12 cellular contexts compared by ENCODE assay signal in genomic region chr11:126112547-126112946, GRCh38. TPM values are rescaled to one million over a fixed set of nuclear protein-coding genes. Genes with fewer than 3 reads are reported as not detected.
DNase-seq lines count a peak whose midpoint lies in the region; ATAC-seq and TF ChIP-seq lines count a peak whose summit lies in the region.
"Had no signal": no experiment of that assay in that cellular context is flagged by ENCODE, and none has a peak within 500 bp of the region (broad histone marks: within the 10 kb centered on the region; RNA-seq: fewer than 3 reads in every experiment).

No MANE protein-coding gene starts in this region.

- no peak overlapping the region for H3K4ac ChIP-seq in mesendoderm (ENCODE audit: low read depth, low read length)

- H4K8ac ChIP-seq in mesendoderm (ENCODE audit: low read depth, low read length), result no peak overlapping the region

- H2BK5ac ChIP-seq in mesendoderm (ENCODE audit: low read length), result no peak overlapping the region

- no peak overlapping the region for H2AK5ac ChIP-seq in mesendoderm (ENCODE audit: low read length)

- H4K5ac ChIP-seq in mesendoderm (ENCODE audit: low read length), result no peak overlapping the region

- H3K56ac ChIP-seq in mesendoderm (ENCODE audit: low read length), result no peak overlapping the region

- H3K79me2 ChIP-seq in mesendoderm (ENCODE audit: control insufficient read depth, insufficient read depth, low read length), result no peaks in the 10 kb centered on the region

- no peak overlapping the region for H3K4me2 ChIP-seq in mesendoderm (ENCODE audit: low read length)

- no peak overlapping the region for H3K27ac ChIP-seq in mesendoderm (ENCODE audit: low read depth, low read length)
- peak overlapping the region; percentile 54 to 73 for H3K27ac ChIP-seq in thoracic aorta

- H3K9me3 ChIP-seq in thoracic aorta, result no peaks in the 10 kb centered on the region
- H3K9me3 ChIP-seq: A549, uterus had no signal

- H3K79me1 ChIP-seq in mesendoderm (ENCODE audit: low read length), result no peaks in the 10 kb centered on the region

- H3K36me3 ChIP-seq in mesendoderm (ENCODE audit: control insufficient read depth, insufficient read depth, low read length), result no peaks in the 10 kb centered on the region
- H3K36me3 ChIP-seq in thoracic aorta, result no peaks in the 10 kb centered on the region
- H3K36me3 ChIP-seq: uterus had no signal

- H3K23ac ChIP-seq in mesendoderm (ENCODE audit: low read length), result no peak overlapping the region

- DNase-seq in NCI-H2227 (lab: John Stamatoyannopoulos, UW; ENCODE audit: unreplicated experiment), result peak; percentile 28
- no peak for DNase-seq in NCI-H2227 treated with DMSO at 0.1 percent for 48 hours (lab: John Stamatoyannopoulos, UW)
- peak; percentile 59 for DNase-seq in cerebellar cortex (ENCODE audit: low spot score)
- DNase-seq in mesendoderm, result peak; percentile 83
- DNase-seq in thoracic aorta (ENCODE audit: low spot score), result no peak
- DNase-seq in Ammon's horn (ENCODE audit: low spot score), result no peak
- DNase-seq: NCI-H1436 treated with DMSO at 0.1 percent for 48 hours, small intestine had no signal

- H3K4me3 ChIP-seq in mesendoderm (ENCODE audit: low read length) (no peak overlapping the region), thoracic aorta (no peak overlapping the region)
- H3K4me3 ChIP-seq: A549, uterus had no signal

- ATAC-seq in thoracic aorta (ENCODE audit: insufficient number of reproducible peaks, low FRiP score, low read depth) (no peak), GM19455 (IDR thresholded peaks at IDR 0.05; ENCODE audit: unreplicated experiment) (no peak), GM21360 (IDR thresholded peaks at IDR 0.05; ENCODE audit: unreplicated experiment) (no peak)
- ATAC-seq: A549 had no signal

- H2BK15ac ChIP-seq in mesendoderm (replicated peaks; ENCODE audit: low read depth), result no peak overlapping the region

- H3K4me1 ChIP-seq in mesendoderm (ENCODE audit: control insufficient read depth, low read depth, low read length) (peaks cover 2% of the 10 kb centered on the region), thoracic aorta (ENCODE audit: control insufficient read depth in 1 of 2, low read depth in 2 of 2) (peaks cover 47 to 79% of the 10 kb centered on the region in 2 donors)

- H3K27me3 ChIP-seq in mesendoderm (ENCODE audit: insufficient read depth, low read length, poor library complexity) (no peaks in the 10 kb centered on the region), thoracic aorta (replicated peaks; ENCODE audit: insufficient read depth) (no peaks in the 10 kb centered on the region)
- H3K27me3 ChIP-seq: uterus had no signal

- H3K9ac ChIP-seq in mesendoderm (ENCODE audit: low read length), result no peak overlapping the region

- H3K18ac ChIP-seq in mesendoderm (ENCODE audit: low read length), result no peak overlapping the region

- H2BK120ac ChIP-seq in mesendoderm (ENCODE audit: low read depth, low read length), result no peak overlapping the region

- no CpG with 5 or more reads among the region's 14 CpGs for WGBS in mesendoderm (ENCODE audit: extremely low coverage, insufficient coverage, low lambda C conversion rate)

- no peak for TF ChIP-seq CTCF in thoracic aorta (IDR thresholded peaks at IDR 0.05)

RNA-seq across cellular contexts. Expression of gene CDON, which starts 49.9 kb away (rescaled TPM):
- 6.7 TPM for polyA plus RNA-seq in mesendoderm (2013, experiment 1 of 2)
- polyA plus RNA-seq in mesendoderm (2013, experiment 2 of 2), result 7.5 TPM
- total RNA-seq in thoracic aorta, result 10 to 100 TPM; 10.4 to 17.7 TPM

Comparison
In these comparisons a context has a peak if more than half of its experiments do, and no peak if none do; other contexts are left out.
1. DNase-seq: peak in NCI-H2227 (single experiment), cerebellar cortex (single experiment) and mesendoderm (single experiment); none in NCI-H2227 treated with DMSO at 0.1 percent for 48 hours (single experiment), thoracic aorta (single experiment) and Ammon's horn (single experiment).